In the genomic region with DNA sequence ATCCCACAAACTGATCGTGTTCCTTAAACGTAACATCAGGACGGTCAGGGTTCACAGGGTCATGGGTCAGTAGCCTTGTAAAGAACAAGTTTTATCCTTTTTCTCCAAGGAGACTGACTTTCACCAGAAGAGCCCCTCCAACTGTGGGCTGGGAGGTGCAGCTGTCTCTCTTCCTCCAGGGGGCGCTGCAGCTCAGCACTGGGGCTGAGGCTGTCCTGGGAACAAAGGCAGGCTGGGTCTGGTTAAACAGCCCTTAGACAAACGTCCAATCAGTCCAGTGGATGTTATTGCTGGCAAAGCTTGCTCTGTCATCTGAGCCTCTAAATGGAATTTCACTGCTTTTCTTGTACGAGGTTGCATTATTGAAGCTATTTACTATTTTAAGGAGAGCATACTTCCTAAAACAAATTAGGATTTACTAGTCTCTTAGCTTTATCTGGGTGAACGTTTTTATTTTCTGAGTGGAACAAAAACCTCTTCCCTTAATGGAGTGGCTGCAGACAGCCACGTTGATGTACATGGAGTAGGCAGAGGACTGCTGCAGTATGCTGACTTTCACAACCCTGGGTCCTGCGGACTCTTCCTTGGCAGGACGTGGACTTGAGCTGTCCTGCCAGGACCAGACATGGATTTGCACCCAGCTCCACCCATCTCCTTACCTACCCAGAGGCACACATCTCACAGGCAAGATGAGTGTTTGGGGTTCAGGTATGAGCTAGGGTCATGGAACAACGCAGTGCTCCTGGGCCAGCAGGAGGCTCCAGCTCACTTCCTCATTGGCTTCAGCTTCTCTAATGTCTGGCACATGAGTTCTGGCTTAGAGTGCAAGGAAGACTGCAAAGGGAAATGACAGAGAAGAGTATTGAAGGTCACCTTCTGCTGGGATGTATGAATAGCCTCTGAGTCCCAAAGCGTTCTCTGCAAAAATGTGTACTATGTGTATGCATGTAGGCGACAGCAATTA, we compare ENCODE assay signal across 8 cellular contexts. TPM values are rescaled to one million over a fixed set of nuclear protein-coding genes. Genes with fewer than 3 reads are reported as not detected.
DNase-seq lines count a peak whose midpoint lies in the region; ATAC-seq and TF ChIP-seq lines count a peak whose summit lies in the region.

No MANE protein-coding gene starts in this region.

- DNase-seq in DND-41 (peak; percentile 70), MG63 (peak; percentile 55), T-helper 1 cell (peak; percentile 40 to 67 (median 56)), amygdala (lab: John Stamatoyannopoulos, UW) (peak in 44 of 56 donors; percentile 13 to 81 (median 48)), right atrium auricular region (ENCODE audit: low spot score) (peak; percentile 78), sciatic nerve (ENCODE audit: low spot score) (peak; percentile 90)

- TF ChIP-seq CTCF in DND-41 (IDR thresholded peaks at IDR 0.05; ENCODE audit: borderline replicate concordance, extremely low read depth, low read length, poor library complexity, severe bottlenecking) (peak; percentile 86), right atrium auricular region (IDR thresholded peaks at IDR 0.05) (peak; percentile 87 to 94)

- H3K9ac ChIP-seq in DND-41 (ENCODE audit: low read depth, low read length): no peak overlapping the region

- ATAC-seq in DND-41 (ENCODE audit: insufficient read depth, low read depth) (peak; percentile 92), sciatic nerve (peak; percentile 97), HG03135 (IDR thresholded peaks at IDR 0.05; ENCODE audit: unreplicated experiment) (no peak), GM21529 (IDR thresholded peaks at IDR 0.05; ENCODE audit: unreplicated experiment) (no peak)

- H3K4me2 ChIP-seq in DND-41 (ENCODE audit: insufficient read depth, low read length): no peak overlapping the region

- peaks cover 10% of the 10 kb centered on the region; the same call in 1 of the 2 replicates for H3K4me1 ChIP-seq in DND-41 (ENCODE audit: insufficient read depth, low read length)
- peaks cover 0 to 12% of the 10 kb centered on the region in 2 donors for H3K4me1 ChIP-seq in right atrium auricular region

- H3K36me3 ChIP-seq in DND-41 (ENCODE audit: insufficient read depth, low read length) (peaks cover 79% of the 10 kb centered on the region), MG63 (peaks cover 81% of the 10 kb centered on the region), right atrium auricular region (peaks cover 78% of the 10 kb centered on the region)

- H3K9me3 ChIP-seq in DND-41 (ENCODE audit: insufficient read depth, low read length, severe bottlenecking) (no peaks in the 10 kb centered on the region), MG63 (no peaks in the 10 kb centered on the region), right atrium auricular region (no peaks in the 10 kb centered on the region)

- H3K79me2 ChIP-seq in DND-41 (ENCODE audit: insufficient read depth, low read length): peaks cover 41% of the 10 kb centered on the region

- intact Hi-C loops in sciatic nerve (cut with DNase I): loop anchor here (2.0 to 10.0 kb wide), 2 partner anchors 25 to 343 kb away; no protein-coding TSS in a partner anchor

- H4K20me1 ChIP-seq in DND-41 (ENCODE audit: insufficient read depth, low read length): peaks cover 55% of the 10 kb centered on the region

- no peak overlapping the region for H3K27ac ChIP-seq in DND-41 (ENCODE audit: low read length)
- H3K27ac ChIP-seq in right atrium auricular region: peak overlapping the region in 1 of 2 donors; percentile 19

- H3K27me3 ChIP-seq in DND-41 (ENCODE audit: insufficient read depth, low read length, poor library complexity) (no peaks in the 10 kb centered on the region), MG63 (no peaks in the 10 kb centered on the region), right atrium auricular region (no peaks in the 10 kb centered on the region)

- H3K4me3 ChIP-seq in DND-41 (ENCODE audit: low read depth in 1 of 2, low read length in 2 of 2) (no peak overlapping the region), MG63 (no peak overlapping the region), right atrium auricular region (no peak overlapping the region)

- no peak overlapping the region for H2AFZ ChIP-seq in DND-41 (ENCODE audit: low read depth, low read length)

RNA-seq across cellular contexts. Expression of a gene that starts 7.8 kb away (rescaled TPM):
- 31.4 and 46.4 TPM in 2 replicates for total RNA-seq in MG63 (2014; rRNA removed; shearing (Covaris generic); ENCODE audit: low replicate concordance)
- 10 to 100 TPM in 1 of 2 donors, 1 to 10 TPM in 1; 7.3 to 15.9 TPM for total RNA-seq in right atrium auricular region
- 27.2 TPM for total RNA-seq in sciatic nerve

RNA-seq across cellular contexts. Expression of a gene that starts 36.9 kb away (rescaled TPM):
- total RNA-seq in MG63 (2014; rRNA removed; shearing (Covaris generic); ENCODE audit: low replicate concordance): not detected in 2 replicates
- total RNA-seq in right atrium auricular region (not detected), sciatic nerve (not detected)

Comparison
In these comparisons a context has a peak if more than half of its experiments do, and no peak if none do; other contexts are left out.
1. ATAC-seq: peak in DND-41 (single experiment) and sciatic nerve (single experiment); none in HG03135 (single experiment) and GM21529 (single experiment).
2. Peak in every context shown above with its lines, with median percentiles within 50 percentile points of each other: DNase-seq.